In genomic region chr22:43883012-43883661, GRCh38 we compare ENCODE assay signal across 9 cellular contexts. TPM values are rescaled to one million over a fixed set of nuclear protein-coding genes. Genes with fewer than 3 reads are reported as not detected.
A peak's percentile ranks its signal among the peaks of the same experiment; 100 is the strongest.
DNase-seq lines count a peak whose midpoint lies in the region; ATAC-seq, FAIRE-seq and TF ChIP-seq lines count a peak whose summit lies in the region.
"Had no signal": no experiment of that assay in that cellular context is flagged by ENCODE, and none has a peak within 500 bp of the region (broad histone marks: within the 10 kb centered on the region; RNA-seq: fewer than 3 reads in every experiment).

No MANE protein-coding gene starts in this region.

- H3K27me3 Mint-ChIP-seq in CD4-positive, alpha-beta memory T cell = peaks cover 16 to 22% of the 10 kb centered on the region in 2 donors
- H3K27me3 Mint-ChIP-seq in neural crest cell (ENCODE audit: low read depth) = peaks cover 33% of the 10 kb centered on the region

- H3K4me3 ChIP-seq in CD4-positive, alpha-beta memory T cell (ENCODE audit: low read length in 2 of 2) = no peak overlapping the region
- no peak overlapping the region for H3K4me3 ChIP-seq in endothelial cell of umbilical vein (replicated peaks in 1 of 3; ENCODE audit: insufficient read depth in 1 of 3, low read depth in 1 of 3, low read length in 3 of 3)

- H3K4me3 Mint-ChIP-seq in CD4-positive, alpha-beta memory T cell = no peak overlapping the region
- no peak overlapping the region for H3K4me3 Mint-ChIP-seq in neural crest cell
- H3K4me3 Mint-ChIP-seq: IgD-negative memory B cell had no signal

- intact Hi-C loops in CD4-positive, alpha-beta memory T cell (cut with micrococcal nuclease) = loop anchor here (10.0 kb wide), 1 partner anchor 742 kb away; no protein-coding TSS in a partner anchor
- intact Hi-C loops in endothelial cell of umbilical vein (cut with micrococcal nuclease) = loop anchor here (1.0 kb wide), 1 partner anchor 63 kb away; no protein-coding TSS in a partner anchor

- no peak overlapping the region for H3K4me2 ChIP-seq in endothelial cell of umbilical vein (ENCODE audit: insufficient read depth, low read length)

- no peaks in the 10 kb centered on the region for H3K9me1 ChIP-seq in endothelial cell of umbilical vein (replicated peaks; ENCODE audit: control insufficient read depth, extremely low read depth, insufficient read depth, low read length)

- dilution Hi-C loops in endothelial cell of umbilical vein (cut with MboI; ENCODE audit: extremely low pct_ligation_motif_present, low sequenced_read_pairs) = no loop called here

- no peak overlapping the region for H3K27ac Mint-ChIP-seq in CD4-positive, alpha-beta memory T cell
- H3K27ac Mint-ChIP-seq in neural crest cell (ENCODE audit: unreplicated experiment) = no peak overlapping the region
- H3K27ac Mint-ChIP-seq: IgD-negative memory B cell had no signal

- no peaks in the 10 kb centered on the region for H3K79me2 ChIP-seq in endothelial cell of umbilical vein (ENCODE audit: control insufficient read depth, insufficient read depth, low read length)

- H3K9me3 ChIP-seq in CD4-positive, alpha-beta memory T cell (ENCODE audit: control insufficient read depth in 1 of 2, low read length in 2 of 2) = no peaks in the 10 kb centered on the region
- H3K9me3 ChIP-seq in endothelial cell of umbilical vein (replicated peaks; ENCODE audit: control insufficient read depth, insufficient read depth, low read length) = no peaks in the 10 kb centered on the region

- FAIRE-seq in H54 (lab: Jason Lieb, UNC) = no peak
- peak; percentile 70 for FAIRE-seq in endothelial cell of umbilical vein (lab: Jason Lieb, UNC)

- no peak overlapping the region for H3K9ac ChIP-seq in endothelial cell of umbilical vein (replicated peaks; ENCODE audit: extremely low read depth, insufficient read depth, low read length)

- CTCF ChIA-PET in CD4-positive, alpha-beta memory T cell (lab: Charles Lee; ENCODE audit: partially characterized antibody) = interaction anchor here (0.8 to 2.0 kb wide), 11 partner anchors 8 to 743 kb away, joined by 3 to 7 read pairs (median 4); partner anchors contain the start of gene PNPLA5
- CTCF ChIA-PET in endothelial cell of umbilical vein (lab: Charles Lee) = interaction anchor here (0.6 to 2.4 kb wide), 29 partner anchors 8 to 744 kb away, joined by 3 to 92 read pairs (median 5); partner anchors contain the start of genes PNPLA3, PNPLA5, SAMM50 and SULT4A1

- POLR2A ChIA-PET in CD4-positive, alpha-beta memory T cell (lab: Charles Lee; ENCODE audit: partially characterized antibody) = no interaction called here
- POLR2A ChIA-PET in endothelial cell of umbilical vein (lab: Charles Lee) = no interaction called here

- H3K27ac ChIP-seq in CD4-positive, alpha-beta memory T cell (ENCODE audit: low read depth, low read length) = no peak overlapping the region
- H3K27ac ChIP-seq in endothelial cell of umbilical vein (ENCODE audit: insufficient read depth, low read depth, low read length) = no peak overlapping the region

- H3K36me3 Mint-ChIP-seq in CD4-positive, alpha-beta memory T cell = no peaks in the 10 kb centered on the region
- H3K36me3 Mint-ChIP-seq in neural crest cell (ENCODE audit: low read depth) = no peaks in the 10 kb centered on the region
- H3K36me3 Mint-ChIP-seq: IgD-negative memory B cell had no signal

- peaks cover 0 to 2% (median 0%) of the 10 kb centered on the region in 8 donors for H3K9me3 Mint-ChIP-seq in CD4-positive, alpha-beta memory T cell
- H3K9me3 Mint-ChIP-seq in neural crest cell = no peaks in the 10 kb centered on the region
- H3K9me3 Mint-ChIP-seq: IgD-negative memory B cell had no signal

- H3K36me3 ChIP-seq in CD4-positive, alpha-beta memory T cell (ENCODE audit: insufficient read depth, low read length) = no peaks in the 10 kb centered on the region
- no peaks in the 10 kb centered on the region for H3K36me3 ChIP-seq in endothelial cell of umbilical vein (ENCODE audit: control insufficient read depth in 2 of 2, extremely low read depth in 1 of 2, insufficient read depth in 2 of 2, low read length in 2 of 2)

- DNase-seq in CD4-positive, alpha-beta memory T cell = peak in 4 of 5 donors; percentile 13 to 39 (median 28)
- DNase-seq in H54 (ENCODE audit: insufficient read length, low spot score) (peak; percentile 79), NCI-H526 (lab: John Stamatoyannopoulos, UW) (peak; percentile 48 to 86), endothelial cell of umbilical vein (ENCODE audit: low read depth, low spot score) (peak; percentile 48), neural crest cell (ENCODE audit: low read depth, low spot score) (peak; percentile 65), GOT3 (lab: John Stamatoyannopoulos, UW) (no peak)
- peak; percentile 17 to 18 for DNase-seq in activated CD4-positive, alpha-beta T cell treated with anti-CD3 and anti-CD28 coated beads, Interleukin-2, amount 50 U/mL, for 4 hours

- no peaks in the 10 kb centered on the region for H3K4me1 ChIP-seq in CD4-positive, alpha-beta memory T cell (ENCODE audit: insufficient read depth, low read length)
- no peaks in the 10 kb centered on the region for H3K4me1 ChIP-seq in endothelial cell of umbilical vein (ENCODE audit: control insufficient read depth, extremely low read depth, insufficient read depth, low read length)

- TF ChIP-seq CTCF in endothelial cell of umbilical vein (IDR thresholded peaks at IDR 0.05; ENCODE audit: extremely low read depth in 1 of 2, insufficient read depth in 1 of 2, low read depth in 1 of 2, low read length in 2 of 2) = peak; percentile 71 to 72
- TF ChIP-seq CTCF in neural crest cell (conservative IDR thresholded peaks at IDR 0.05) = peak; percentile 74

- no peak for ATAC-seq in HG02884 (IDR thresholded peaks at IDR 0.05; ENCODE audit: unreplicated experiment)

- peaks cover 0 to 8% (median 3%) of the 10 kb centered on the region in 4 donors for H3K4me1 Mint-ChIP-seq in CD4-positive, alpha-beta memory T cell
- peaks cover 5% of the 10 kb centered on the region for H3K4me1 Mint-ChIP-seq in neural crest cell

- H2AFZ ChIP-seq in endothelial cell of umbilical vein (ENCODE audit: low read depth, low read length) = no peak overlapping the region

- no TSS peak for BruUV-seq in endothelial cell of umbilical vein (replicated peaks; lab: Mats Ljungman, UMichigan)

- no peaks in the 10 kb centered on the region for H3K27me3 ChIP-seq in CD4-positive, alpha-beta memory T cell (ENCODE audit: insufficient read depth, low read length)
- H3K27me3 ChIP-seq in endothelial cell of umbilical vein (ENCODE audit: control insufficient read depth in 2 of 2, insufficient read depth in 2 of 2, low read length in 2 of 2) = no peaks in the 10 kb centered on the region

- H4K20me1 ChIP-seq in endothelial cell of umbilical vein (replicated peaks; ENCODE audit: control insufficient read depth, extremely low read depth, insufficient read depth, low read length) = no peaks in the 10 kb centered on the region

- TF ChIP-seq POLR2A in H54 (IDR thresholded peaks at IDR 0.05; ENCODE audit: low read depth, low read length) (no peak), endothelial cell of umbilical vein (IDR thresholded peaks at IDR 0.05; ENCODE audit: low read depth, low read length) (no peak)

TF ChIP-seq in endothelial cell of umbilical vein, 7 proteins besides CTCF, POLR2A, EP300 and RAD21 (continues in another document):
- TF ChIP-seq EZH2 (IDR thresholded peaks at IDR 0.05; ENCODE audit: borderline replicate concordance, low read depth, low read length, severe bottlenecking) (no peak), MAX (IDR thresholded peaks at IDR 0.05; ENCODE audit: insufficient read depth, insufficient read length) (no peak), JUN (IDR thresholded peaks at IDR 0.05; ENCODE audit: borderline replicate concordance, insufficient read depth, insufficient read length, low read depth) (no peak), FOS (IDR thresholded peaks at IDR 0.05; ENCODE audit: borderline replicate concordance, insufficient read depth, low read length) (peak; percentile 29)

RNA-seq across cellular contexts. Expression of gene PNPLA5, which starts 8.7 kb away (rescaled TPM):
- not detected for total RNA-seq in CD4-positive, alpha-beta memory T cell
- not detected for polyA plus RNA-seq in CD4-positive, alpha-beta memory T cell
- total RNA-seq in endothelial cell of umbilical vein (not detected in 2 replicates), neural crest cell (not detected in 2 replicates)
- not detected in 2 replicates for polyA plus RNA-seq in endothelial cell of umbilical vein
- not detected in 2 replicates for polyA plus RNA-seq in endothelial cell of umbilical vein (2011; cell fraction: cytosol; rRNA removed)
- not detected in 2 replicates for polyA plus RNA-seq in endothelial cell of umbilical vein (2011; cell fraction: nucleus; rRNA removed)
- polyA plus RNA-seq in endothelial cell of umbilical vein (2012) = not detected in 2 replicates
- polyA minus RNA-seq in endothelial cell of umbilical vein = not detected in 2 replicates
- not detected for polyA minus RNA-seq in endothelial cell of umbilical vein (2011; cell fraction: cytosol; rRNA and poly(A)+ RNA removed)
- polyA minus RNA-seq in endothelial cell of umbilical vein (2011; cell fraction: nucleus; rRNA and poly(A)+ RNA removed) = not detected in 2 replicates
- polyA plus RNA-seq: IgD-negative memory B cell had no signal

RNA-seq across cellular contexts. Expression of gene SULT4A1, which starts 20.8 kb away (rescaled TPM):
- total RNA-seq in CD4-positive, alpha-beta memory T cell = not detected
- polyA plus RNA-seq in CD4-positive, alpha-beta memory T cell = not detected
- total RNA-seq in endothelial cell of umbilical vein = 0.14 TPM in 1 of 2 replicates, not detected in the other
- 0.48 and 0.49 TPM in 2 replicates for polyA plus RNA-seq in endothelial cell of umbilical vein
- polyA plus RNA-seq in endothelial cell of umbilical vein (2011; cell fraction: cytosol; rRNA removed) = 0.25 and 0.31 TPM in 2 replicates
- polyA plus RNA-seq in endothelial cell of umbilical vein (2011; cell fraction: nucleus; rRNA removed) = 2.5 and 3.5 TPM in 2 replicates
- polyA plus RNA-seq in endothelial cell of umbilical vein (2012) = 1.4 and 2.0 TPM in 2 replicates
- 0.08 and 0.46 TPM in 2 replicates for polyA minus RNA-seq in endothelial cell of umbilical vein
- not detected for polyA minus RNA-seq in endothelial cell of umbilical vein (2011; cell fraction: cytosol; rRNA and poly(A)+ RNA removed)
- 0.67 and 1.3 TPM in 2 replicates for polyA minus RNA-seq in endothelial cell of umbilical vein (2011; cell fraction: nucleus; rRNA and poly(A)+ RNA removed)
- total RNA-seq in neural crest cell = 6.3 and 7.3 TPM in 2 replicates
- polyA plus RNA-seq: IgD-negative memory B cell had no signal

RNA-seq across cellular contexts. Expression of gene PNPLA3, which starts 40.5 kb away (rescaled TPM):
- total RNA-seq in CD4-positive, alpha-beta memory T cell = not detected
- not detected for polyA plus RNA-seq in CD4-positive, alpha-beta memory T cell
- total RNA-seq in endothelial cell of umbilical vein (12.1 and 12.3 TPM in 2 replicates), neural crest cell (28.3 and 31.2 TPM in 2 replicates)
- polyA plus RNA-seq in endothelial cell of umbilical vein = 5.3 TPM in 2 replicates
- 4.0 and 4.6 TPM in 2 replicates for polyA plus RNA-seq in endothelial cell of umbilical vein (2011; cell fraction: cytosol; rRNA removed)
- 18.8 and 24.0 TPM in 2 replicates for polyA plus RNA-seq in endothelial cell of umbilical vein (2011; cell fraction: nucleus; rRNA removed)
- polyA plus RNA-seq in endothelial cell of umbilical vein (2012) = 3.0 and 4.2 TPM in 2 replicates
- polyA minus RNA-seq in endothelial cell of umbilical vein = 11.0 and 15.2 TPM in 2 replicates
- polyA minus RNA-seq in endothelial cell of umbilical vein (2011; cell fraction: cytosol; rRNA and poly(A)+ RNA removed) = 3.9 TPM
- 8.3 and 11.9 TPM in 2 replicates for polyA minus RNA-seq in endothelial cell of umbilical vein (2011; cell fraction: nucleus; rRNA and poly(A)+ RNA removed)
- polyA plus RNA-seq: IgD-negative memory B cell had no signal

Comparison
In these comparisons a context has a peak if more than half of its experiments do, and no peak if none do; other contexts are left out.
1. RNA of gene PNPLA3, which starts 40.5 kb away (total RNA-seq): 28.3 to 31.2 TPM in neural crest cell and 12.1 to 12.3 TPM in endothelial cell of umbilical vein; not detected in CD4-positive, alpha-beta memory T cell; every median in the first group is over 10 times any median in the second.